In genomic region chr3:29759021-29759359, GRCh38 we compare ENCODE assay signal across 12 cellular contexts.
DNase-seq lines count a peak whose midpoint lies in the region; ATAC-seq and TF ChIP-seq lines count a peak whose summit lies in the region.
"Had no signal": no experiment of that assay in that cellular context is flagged by ENCODE, and none has a peak within 500 bp of the region (broad histone marks: within the 10 kb centered on the region; RNA-seq: fewer than 3 reads in every experiment).

No MANE protein-coding gene starts in this region.

- H3K36me3 ChIP-seq in ascending aorta (no peaks in the 10 kb centered on the region), left ventricle myocardium inferior (no peaks in the 10 kb centered on the region), gastrocnemius medialis (no peaks in the 10 kb centered on the region)

- H3K4me3 ChIP-seq in ascending aorta, result peak overlapping the region in 1 of 2 donors; percentile 21
- H3K4me3 ChIP-seq in left ventricle myocardium inferior, result peak overlapping the region; percentile 32
- H3K4me3 ChIP-seq in gastrocnemius medialis, result peak overlapping the region; percentile 8 to 37 (median 16)
- H3K4me3 ChIP-seq: SK-N-MC had no signal

- in situ Hi-C loops in gastrocnemius medialis (cut with MboI; ENCODE audit: low sequenced_read_pairs in 4 of 4), result loop anchor here in 3 of 4 donors (25.0 kb wide), 2 partner anchors 472 to 847 kb away; partner anchors contain the start of gene RBMS3 (in 3 of the 3)

- H3K9me3 ChIP-seq in ascending aorta (no peaks in the 10 kb centered on the region), left ventricle myocardium inferior (replicated peaks) (no peaks in the 10 kb centered on the region), gastrocnemius medialis (no peaks in the 10 kb centered on the region)

- ATAC-seq in gastrocnemius medialis (peak; percentile 63 to 66), esophagus mucosa (no peak), HG03442 (IDR thresholded peaks at IDR 0.05; ENCODE audit: unreplicated experiment) (no peak)

- TF ChIP-seq CTCF in ascending aorta (IDR thresholded peaks at IDR 0.05) (no peak), left ventricle myocardium inferior (IDR thresholded peaks at IDR 0.05; ENCODE audit: borderline replicate concordance) (no peak), gastrocnemius medialis (IDR thresholded peaks at IDR 0.05 in 4 of 5, conservative IDR thresholded peaks at IDR 0.05 in 1 of 5) (no peak)

- H3K27ac ChIP-seq in ascending aorta (peak overlapping the region; percentile 76 to 81), left ventricle myocardium inferior (replicated peaks) (peak overlapping the region; percentile 81), gastrocnemius medialis (peak overlapping the region; percentile 71 to 82 (median 78))
- H3K27ac ChIP-seq: SK-N-MC had no signal

- TF ChIP-seq POLR2A in gastrocnemius medialis (IDR thresholded peaks at IDR 0.05), result no peak

- DNase-seq in GM03348 (ENCODE audit: low spot score) (peak; percentile 44), ascending aorta (ENCODE audit: low spot score in 2 of 2) (no peak), left ventricle myocardium inferior (no peak), gastrocnemius medialis (no peak), iPS-NIHi7 (ENCODE audit: extremely low spot score) (no peak), NCI-H2107 (lab: John Stamatoyannopoulos, UW) (no peak)
- DNase-seq: activated CD4-positive, alpha-beta memory T cell treated with anti-CD3 and anti-CD28 coated beads, Interleukin-2, amount 10 ng/mL, durations not matched to agents 7 days and 5 days; CD4-positive, CD25-positive, alpha-beta regulatory T cell; nephron progenitor cell had no signal

- H3K4me1 ChIP-seq in ascending aorta (peaks cover 4 to 31% of the 10 kb centered on the region in 2 donors), left ventricle myocardium inferior (peaks cover 58% of the 10 kb centered on the region), gastrocnemius medialis (peaks cover 32 to 35% of the 10 kb centered on the region in 2 donors)

- intact Hi-C loops in ascending aorta (cut with DNase I), result loop anchor here (2.0 to 10.0 kb wide), 4 partner anchors 62 to 694 kb away; partner anchors contain the start of gene RBMS3
- intact Hi-C loops in left ventricle myocardium inferior (cut with micrococcal nuclease), result loop anchor here (5.0 to 10.0 kb wide), 2 partner anchors 234 to 477 kb away; partner anchors contain the start of gene RBMS3
- intact Hi-C loops in gastrocnemius medialis (cut with DNase I; ENCODE audit: low total_unique reads), result loop anchor here (5.0 kb wide), 1 partner anchor 117 kb away; no protein-coding TSS in a partner anchor

- H3K27me3 ChIP-seq in ascending aorta, result no peaks in the 10 kb centered on the region
- H3K27me3 ChIP-seq in left ventricle myocardium inferior (ENCODE audit: low read depth), result no peaks in the 10 kb centered on the region
- no peaks in the 10 kb centered on the region for H3K27me3 ChIP-seq in gastrocnemius medialis

Comparison
In these comparisons a context has a peak if more than half of its experiments do, and no peak if none do; other contexts are left out.
1. ATAC-seq: peak in gastrocnemius medialis (2 of 2); none in esophagus mucosa (single experiment) and HG03442 (single experiment).
2. Peak in every context shown above with its lines, with median percentiles within 50 percentile points of each other: H3K27ac ChIP-seq.